In genomic region chr18:36158261-36158867, GRCh38 we compare ENCODE assay signal across 13 cellular contexts. TPM values are rescaled to one million over a fixed set of nuclear protein-coding genes. Genes with fewer than 3 reads are reported as not detected.
DNase-seq lines count a peak whose midpoint lies in the region; ATAC-seq and TF ChIP-seq lines count a peak whose summit lies in the region.
"Had no signal": no experiment of that assay in that cellular context is flagged by ENCODE, and none has a peak within 500 bp of the region (broad histone marks: within the 10 kb centered on the region; RNA-seq: fewer than 3 reads in every experiment).

No MANE protein-coding gene starts in this region.

- H3K36me3 Mint-ChIP-seq in activated T-cell treated with anti-CD3 and anti-CD28 coated beads, Interleukin-2, amount 50 U/mL, for 72 hours (ENCODE audit: insufficient read depth in 2 of 2) = peaks cover 8 to 26% of the 10 kb centered on the region in 2 donors
- peaks cover 100% of the 10 kb centered on the region for H3K36me3 Mint-ChIP-seq in activated T-helper 17 cell treated with anti-CD3 and anti-CD28 coated beads, Interleukin-2, amount 50 U/mL, for 72 hours (ENCODE audit: low read depth)

- H3K4me3 Mint-ChIP-seq in activated T-cell treated with anti-CD3 and anti-CD28 coated beads, Interleukin-2, amount 50 U/mL, for 72 hours = no peak overlapping the region
- no peak overlapping the region for H3K4me3 Mint-ChIP-seq in activated T-helper 17 cell treated with anti-CD3 and anti-CD28 coated beads, Interleukin-2, amount 50 U/mL, for 72 hours

- ATAC-seq in activated T-cell treated with anti-CD3 and anti-CD28 coated beads, Interleukin-2, amount 50 U/mL, for 72 hours (replicated peaks in 1 of 2) = no peak
- ATAC-seq in activated T-helper 17 cell treated with anti-CD3 and anti-CD28 coated beads, Interleukin-2, amount 50 U/mL, for 72 hours (replicated peaks) = no peak
- ATAC-seq in HG03439 (IDR thresholded peaks at IDR 0.05; ENCODE audit: unreplicated experiment) = no peak

- no peaks in the 10 kb centered on the region for H3K27me3 Mint-ChIP-seq in activated T-cell treated with anti-CD3 and anti-CD28 coated beads, Interleukin-2, amount 50 U/mL, for 72 hours (ENCODE audit: low read depth)
- H3K27me3 Mint-ChIP-seq in activated T-helper 17 cell treated with anti-CD3 and anti-CD28 coated beads, Interleukin-2, amount 50 U/mL, for 72 hours = no peaks in the 10 kb centered on the region

- no peaks in the 10 kb centered on the region for H3K9me3 ChIP-seq in skeletal muscle satellite cell (replicated peaks; ENCODE audit: low read length)
- H3K9me3 ChIP-seq: BLaER1, pancreas, tibial artery had no signal

- H3K4me2 ChIP-seq in skeletal muscle satellite cell (ENCODE audit: low read length) = peak overlapping the region; percentile 37
- H3K4me2 ChIP-seq: BLaER1 had no signal

- H3K9ac ChIP-seq in skeletal muscle satellite cell (ENCODE audit: low read depth, low read length) = peak overlapping the region; percentile 17
- H3K9ac ChIP-seq: BLaER1 had no signal

- TF ChIP-seq CTCF in fibroblast of villous mesenchyme (IDR thresholded peaks at IDR 0.05; ENCODE audit: insufficient read depth, low read depth, low read length) = no peak

- peaks cover 11% of the 10 kb centered on the region for H3K4me1 Mint-ChIP-seq in activated T-cell treated with anti-CD3 and anti-CD28 coated beads, Interleukin-2, amount 50 U/mL, for 72 hours (ENCODE audit: low read depth)
- peaks cover 36% of the 10 kb centered on the region for H3K4me1 Mint-ChIP-seq in activated T-helper 17 cell treated with anti-CD3 and anti-CD28 coated beads, Interleukin-2, amount 50 U/mL, for 72 hours

- peaks cover 59% of the 10 kb centered on the region for H3K36me3 ChIP-seq in skeletal muscle satellite cell (ENCODE audit: insufficient read depth, low read length)

- no peak overlapping the region for H3K4me3 ChIP-seq in fibroblast of villous mesenchyme (ENCODE audit: low read depth, low read length)
- H3K4me3 ChIP-seq in skeletal muscle satellite cell (ENCODE audit: low read length) = peak overlapping the region; percentile 36
- H3K4me3 ChIP-seq: BLaER1, pancreas, tibial artery had no signal

- H3K9me3 Mint-ChIP-seq in activated T-cell treated with anti-CD3 and anti-CD28 coated beads, Interleukin-2, amount 50 U/mL, for 72 hours = no peaks in the 10 kb centered on the region
- no peaks in the 10 kb centered on the region for H3K9me3 Mint-ChIP-seq in activated T-helper 17 cell treated with anti-CD3 and anti-CD28 coated beads, Interleukin-2, amount 50 U/mL, for 72 hours

- H3K27me3 ChIP-seq in skeletal muscle satellite cell (ENCODE audit: control insufficient read depth, insufficient read depth, low read length) = no peaks in the 10 kb centered on the region
- H3K27me3 ChIP-seq: BLaER1, pancreas, tibial artery had no signal

- H3K4me1 ChIP-seq in skeletal muscle satellite cell (ENCODE audit: control insufficient read depth, insufficient read depth, low read length) = peaks cover 25% of the 10 kb centered on the region
- H3K4me1 ChIP-seq: BLaER1, pancreas, tibial artery had no signal

- no peak for DNase-seq in activated T-cell treated with anti-CD3 and anti-CD28 coated beads, Interleukin-2, amount 50 U/mL, for 72 hours
- no peak for DNase-seq in activated T-cell treated with anti-CD3 and anti-CD28 coated beads, Interleukin-2, amount 50 U/mL, for 48 hours
- peak; percentile 89 for DNase-seq in fibroblast of villous mesenchyme (ENCODE audit: low read depth)
- DNase-seq in nucleus accumbens (lab: John Stamatoyannopoulos, UW) = no peak
- DNase-seq in NCI-H1105 (lab: John Stamatoyannopoulos, UW) = no peak
- DNase-seq: cortex of kidney, NCI-H1930, pancreas, tibial artery had no signal

- peak overlapping the region; percentile 3 for H3K27ac Mint-ChIP-seq in activated T-cell treated with anti-CD3 and anti-CD28 coated beads, Interleukin-2, amount 50 U/mL, for 72 hours
- H3K27ac Mint-ChIP-seq in activated T-helper 17 cell treated with anti-CD3 and anti-CD28 coated beads, Interleukin-2, amount 50 U/mL, for 72 hours = peak overlapping the region; percentile 35

RNA-seq across cellular contexts. Expression of gene ELP2, which starts 28.7 kb away (rescaled TPM):
- 100 to 1,000 TPM; 107 TPM for total RNA-seq in activated T-cell treated with anti-CD3 and anti-CD28 coated beads, Interleukin-2, amount 50 U/mL, for 72 hours
- total RNA-seq in activated T-helper 17 cell treated with anti-CD3 and anti-CD28 coated beads, Interleukin-2, amount 50 U/mL, for 72 hours = 10 to 100 TPM; 78.3 to 95.8 TPM
- total RNA-seq in fibroblast of villous mesenchyme = 83.4 and 104 TPM in 2 replicates
- total RNA-seq in skeletal muscle satellite cell (2012; rRNA removed) = 65.5 and 70.7 TPM in 2 replicates

RNA-seq across cellular contexts. Expression of gene MOCOS, which starts 28.9 kb away (rescaled TPM):
- 1 to 10 TPM in 1 of 2 donors, under 1 TPM in 1; 0.22 to 1.2 TPM for total RNA-seq in activated T-cell treated with anti-CD3 and anti-CD28 coated beads, Interleukin-2, amount 50 U/mL, for 72 hours
- under 1 TPM; 0.19 TPM for total RNA-seq in activated T-helper 17 cell treated with anti-CD3 and anti-CD28 coated beads, Interleukin-2, amount 50 U/mL, for 72 hours
- 3.0 and 7.1 TPM in 2 replicates for total RNA-seq in fibroblast of villous mesenchyme
- 12.2 and 17.2 TPM in 2 replicates for total RNA-seq in skeletal muscle satellite cell (2012; rRNA removed)

RNA-seq across cellular contexts. Expression of gene SLC39A6, which starts 29.2 kb away (rescaled TPM):
- 10 to 100 TPM; 25.4 to 27.5 TPM for total RNA-seq in activated T-cell treated with anti-CD3 and anti-CD28 coated beads, Interleukin-2, amount 50 U/mL, for 72 hours
- 10 to 100 TPM; 29.2 to 41.7 TPM for total RNA-seq in activated T-helper 17 cell treated with anti-CD3 and anti-CD28 coated beads, Interleukin-2, amount 50 U/mL, for 72 hours
- 83.4 and 120 TPM in 2 replicates for total RNA-seq in fibroblast of villous mesenchyme
- total RNA-seq in skeletal muscle satellite cell (2012; rRNA removed) = 64.9 and 81.7 TPM in 2 replicates
